ENCODE assay signal across 9 cellular contexts in genomic region chr12:24838531-24838950, GRCh38.
DNase-seq lines count a peak whose midpoint lies in the region; ATAC-seq and TF ChIP-seq lines count a peak whose summit lies in the region.
"Had no signal": no experiment of that assay in that cellular context is flagged by ENCODE, and none has a peak within 500 bp of the region (broad histone marks: within the 10 kb centered on the region; RNA-seq: fewer than 3 reads in every experiment).

No MANE protein-coding gene starts in this region.

- no peaks in the 10 kb centered on the region for H3K36me3 ChIP-seq in gastrocnemius medialis
- H3K36me3 ChIP-seq: thoracic aorta had no signal

- H3K27ac ChIP-seq in gastrocnemius medialis: peak overlapping the region; percentile 17 to 53 (median 47)
- H3K27ac ChIP-seq: thoracic aorta had no signal

- intact Hi-C loops in gastrocnemius medialis (cut with DNase I; ENCODE audit: low total_unique reads): no loop called here

- H3K4me3 ChIP-seq in GM12864 (ENCODE audit: low read depth, low read length) (no peak overlapping the region), gastrocnemius medialis (no peak overlapping the region)
- H3K4me3 ChIP-seq: thoracic aorta had no signal

- peaks cover 39% of the 10 kb centered on the region for H3K27me3 Mint-ChIP-seq in central memory CD8-positive, alpha-beta T cell

- peaks cover 0 to 5% of the 10 kb centered on the region in 2 donors for H3K4me1 ChIP-seq in gastrocnemius medialis

- H3K4me3 Mint-ChIP-seq in central memory CD8-positive, alpha-beta T cell: peak overlapping the region; percentile 16

- no peaks in the 10 kb centered on the region for H3K9me3 Mint-ChIP-seq in central memory CD8-positive, alpha-beta T cell

- peaks cover 19% of the 10 kb centered on the region for H3K4me1 Mint-ChIP-seq in central memory CD8-positive, alpha-beta T cell

- in situ Hi-C loops in KBM-7 (cut with MboI; ENCODE audit: low pct_unique_long_range_greater_than_20kb, low sequenced_read_pairs): no loop called here
- in situ Hi-C loops in gastrocnemius medialis (cut with MboI; ENCODE audit: low sequenced_read_pairs in 4 of 4): no loop called here
- in situ Hi-C loops in GM13977 (cut with MboI; ENCODE audit: low pct_unique_long_range_greater_than_20kb, low sequenced_read_pairs, unreplicated experiment): loop anchor here (25.0 kb wide), 1 partner anchor 299 kb away; no protein-coding TSS in a partner anchor

- ATAC-seq in GM21529 (IDR thresholded peaks at IDR 0.05; ENCODE audit: unreplicated experiment) (peak; percentile 48), gastrocnemius medialis (peak; percentile 85 to 92)
- peak; percentile 30 for ATAC-seq in central memory CD8-positive, alpha-beta T cell (replicated peaks; ENCODE audit: extremely low read depth, poor library complexity, severe bottlenecking)

- TF ChIP-seq CTCF in GM12864 (IDR thresholded peaks at IDR 0.05; ENCODE audit: low read depth, low read length, missing control alignments) (no peak), gastrocnemius medialis (IDR thresholded peaks at IDR 0.05 in 4 of 5, conservative IDR thresholded peaks at IDR 0.05 in 1 of 5) (no peak), GM13977 (IDR thresholded peaks at IDR 0.05; ENCODE audit: extremely low read depth, insufficient read depth, missing control alignments) (no peak)

- no peaks in the 10 kb centered on the region for H3K9me3 ChIP-seq in gastrocnemius medialis
- H3K9me3 ChIP-seq: thoracic aorta had no signal

- H3K27me3 ChIP-seq in gastrocnemius medialis: no peaks in the 10 kb centered on the region

- H3K27ac Mint-ChIP-seq in central memory CD8-positive, alpha-beta T cell (ENCODE audit: low read depth): peak overlapping the region; percentile 7

- no peak for TF ChIP-seq POLR2A in gastrocnemius medialis (IDR thresholded peaks at IDR 0.05)

- H3K36me3 Mint-ChIP-seq in central memory CD8-positive, alpha-beta T cell (ENCODE audit: insufficient read depth): no peaks in the 10 kb centered on the region

- peak; percentile 80 for DNase-seq in GM12864 (ENCODE audit: low read depth)
- DNase-seq in KBM-7: peak; percentile 45
- no peak for DNase-seq in central memory CD8-positive, alpha-beta T cell (ENCODE audit: low spot score in 2 of 2)
- peak; percentile 35 to 39 for DNase-seq in gastrocnemius medialis
- no peak for DNase-seq in GM13977 (ENCODE audit: low spot score)
- DNase-seq in DMS 273 (lab: John Stamatoyannopoulos, UW; ENCODE audit: unreplicated experiment): no peak
- DNase-seq in GM19240 (ENCODE audit: insufficient read length, low spot score): no peak

Comparison
In these comparisons a context has a peak if more than half of its experiments do, and no peak if none do; other contexts are left out.
1. DNase-seq: peak in GM12864 (single experiment), KBM-7 (single experiment) and gastrocnemius medialis (2 of 2); none in central memory CD8-positive, alpha-beta T cell (0 of 2), GM13977 (single experiment), DMS 273 (single experiment) and GM19240 (single experiment).
2. ATAC-seq: peak in every context shown above with its lines; median percentile 88 in gastrocnemius medialis; 48 in GM21529; 30 in central memory CD8-positive, alpha-beta T cell.